ENCODE assay signal across 8 cellular contexts in genomic region chr13:32031815-32032345, GRCh38. TPM values are rescaled to one million over a fixed set of nuclear protein-coding genes. Genes with fewer than 3 reads are reported as not detected.
DNase-seq lines count a peak whose midpoint lies in the region; ATAC-seq lines count a peak whose summit lies in the region.

No MANE protein-coding gene starts in this region.

- no peaks in the 10 kb centered on the region for H3K36me3 Mint-ChIP-seq in activated CD8-positive, alpha-beta memory T cell treated with anti-CD3 and anti-CD28 coated beads, Interleukin-2, amount 10 ng/mL, durations not matched to agents 7 days and 5 days
- H3K36me3 Mint-ChIP-seq in activated naive CD8-positive, alpha-beta T cell treated with anti-CD3 and anti-CD28 coated beads for 36 hours: no peaks in the 10 kb centered on the region

- H3K27ac ChIP-seq in layer of hippocampus (ENCODE audit: low read depth, low read length): peak overlapping the region; percentile 36
- peak overlapping the region; percentile 87 for H3K27ac ChIP-seq in thymus (ENCODE audit: low read depth)

- H3K27ac Mint-ChIP-seq in activated CD8-positive, alpha-beta memory T cell treated with anti-CD3 and anti-CD28 coated beads, Interleukin-2, amount 10 ng/mL, durations not matched to agents 7 days and 5 days: no peak overlapping the region
- H3K27ac Mint-ChIP-seq in activated naive CD8-positive, alpha-beta T cell treated with anti-CD3 and anti-CD28 coated beads for 36 hours: no peak overlapping the region

- DNase-seq in activated CD8-positive, alpha-beta memory T cell treated with anti-CD3 and anti-CD28 coated beads, Interleukin-2, amount 10 ng/mL, durations not matched to agents 7 days and 5 days: no peak
- DNase-seq in activated CD8-positive, alpha-beta memory T cell treated with anti-CD3 and anti-CD28 coated beads, Interleukin-2, amount 50 U/mL, for 4 hours: no peak
- no peak for DNase-seq in activated naive CD8-positive, alpha-beta T cell treated with anti-CD3 and anti-CD28 coated beads for 36 hours
- no peak for DNase-seq in HUDEP-2 (lab: John Stamatoyannopoulos, UW; ENCODE audit: unreplicated experiment in 76 of 76)
- DNase-seq in NCI-H187 (lab: John Stamatoyannopoulos, UW): no peak
- no peak for DNase-seq in DMS114 treated with DMSO at 0.1 percent for 48 hours (lab: John Stamatoyannopoulos, UW; ENCODE audit: unreplicated experiment)

- CTCF ChIA-PET in activated CD8-positive, alpha-beta memory T cell treated with anti-CD3 and anti-CD28 coated beads, Interleukin-2, amount 10 ng/mL, durations not matched to agents 7 days and 5 days (lab: Charles Lee): interaction anchor here (0.6 to 1.0 kb wide), 2 partner anchors 30 to 207 kb away, joined by 3 read pairs; no protein-coding TSS in a partner anchor

- H3K4me1 ChIP-seq in thymus (ENCODE audit: control insufficient read depth, insufficient read depth, low read length): peaks cover 2% of the 10 kb centered on the region

- no peaks in the 10 kb centered on the region for H3K9me3 ChIP-seq in thymus (ENCODE audit: control insufficient read depth)

- H3K4me1 Mint-ChIP-seq in activated CD8-positive, alpha-beta memory T cell treated with anti-CD3 and anti-CD28 coated beads, Interleukin-2, amount 10 ng/mL, durations not matched to agents 7 days and 5 days: peaks cover 10% of the 10 kb centered on the region
- H3K4me1 Mint-ChIP-seq in activated naive CD8-positive, alpha-beta T cell treated with anti-CD3 and anti-CD28 coated beads for 36 hours: peaks cover 11% of the 10 kb centered on the region

- H3K4me3 Mint-ChIP-seq in activated CD8-positive, alpha-beta memory T cell treated with anti-CD3 and anti-CD28 coated beads, Interleukin-2, amount 10 ng/mL, durations not matched to agents 7 days and 5 days: peak overlapping the region; percentile 77
- peak overlapping the region; percentile 85 for H3K4me3 Mint-ChIP-seq in activated naive CD8-positive, alpha-beta T cell treated with anti-CD3 and anti-CD28 coated beads for 36 hours

- no peaks in the 10 kb centered on the region for H3K9me3 Mint-ChIP-seq in activated CD8-positive, alpha-beta memory T cell treated with anti-CD3 and anti-CD28 coated beads, Interleukin-2, amount 10 ng/mL, durations not matched to agents 7 days and 5 days (ENCODE audit: low read depth)
- H3K9me3 Mint-ChIP-seq in activated naive CD8-positive, alpha-beta T cell treated with anti-CD3 and anti-CD28 coated beads for 36 hours: no peaks in the 10 kb centered on the region

- ATAC-seq in activated CD8-positive, alpha-beta memory T cell treated with anti-CD3 and anti-CD28 coated beads, Interleukin-2, amount 10 ng/mL, durations not matched to agents 7 days and 5 days: no peak

- H3K27me3 Mint-ChIP-seq in activated CD8-positive, alpha-beta memory T cell treated with anti-CD3 and anti-CD28 coated beads, Interleukin-2, amount 10 ng/mL, durations not matched to agents 7 days and 5 days: peaks cover 51% of the 10 kb centered on the region
- peaks cover 31% of the 10 kb centered on the region for H3K27me3 Mint-ChIP-seq in activated naive CD8-positive, alpha-beta T cell treated with anti-CD3 and anti-CD28 coated beads for 36 hours

- 22% methylated on average over 3 of the region's 3 CpGs for WGBS in thymus

- H3K27me3 ChIP-seq in layer of hippocampus (ENCODE audit: control insufficient read depth, insufficient read depth, low read length) (no peaks in the 10 kb centered on the region), thymus (ENCODE audit: control insufficient read depth, insufficient read depth) (no peaks in the 10 kb centered on the region)

- peak overlapping the region; percentile 82 for H3K4me3 ChIP-seq in thymus (ENCODE audit: low read length)

- no peaks in the 10 kb centered on the region for H3K36me3 ChIP-seq in thymus (ENCODE audit: control insufficient read depth, insufficient read depth)

RNA-seq across cellular contexts. Expression of gene FRY, which starts 0.3 kb away (rescaled TPM):
- total RNA-seq in activated CD8-positive, alpha-beta memory T cell treated with anti-CD3 and anti-CD28 coated beads, Interleukin-2, amount 10 ng/mL, durations not matched to agents 7 days and 5 days: 1 to 10 TPM; 1.2 to 1.5 TPM
- total RNA-seq in activated naive CD8-positive, alpha-beta T cell treated with anti-CD3 and anti-CD28 coated beads for 36 hours: under 1 TPM; 0.52 to 0.58 TPM
- polyA plus RNA-seq in thymus: 4.8 TPM
